Comparison of ENCODE assay signal across 15 cellular contexts in the genomic region with DNA sequence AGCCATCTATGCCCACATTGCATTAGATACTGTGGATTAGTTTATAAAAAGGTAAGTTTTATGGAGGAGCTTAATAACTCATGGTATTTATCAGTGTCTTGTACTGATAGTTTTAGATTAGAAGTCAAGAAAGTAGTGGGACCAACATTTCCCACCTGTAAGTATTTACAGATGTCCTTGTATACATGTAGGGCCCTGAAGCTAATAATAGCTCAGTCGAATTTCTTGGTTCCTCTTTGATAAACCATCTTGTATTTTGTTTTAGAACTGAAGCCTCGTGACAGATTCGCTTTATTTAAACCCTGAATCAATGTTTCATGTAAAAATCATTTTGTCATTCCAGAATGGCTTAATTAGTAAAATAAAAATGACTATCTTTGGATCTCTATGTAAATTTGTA.
DNase-seq lines count a peak whose midpoint lies in the region; ATAC-seq and TF ChIP-seq lines count a peak whose summit lies in the region.
"Had no signal": no experiment of that assay in that cellular context is flagged by ENCODE, and none has a peak within 500 bp of the region (broad histone marks: within the 10 kb centered on the region; RNA-seq: fewer than 3 reads in every experiment).

No MANE protein-coding gene starts in this region.

- intact Hi-C loops in left cardiac atrium (cut with DNase I): no loop called here

- ATAC-seq in GM18502 (IDR thresholded peaks at IDR 0.05; ENCODE audit: poor library complexity, unreplicated experiment) (peak; percentile 91), GM19452 (IDR thresholded peaks at IDR 0.05; ENCODE audit: unreplicated experiment) (peak; percentile 58), HG02678 (IDR thresholded peaks at IDR 0.05; ENCODE audit: unreplicated experiment) (peak; percentile 72), HG03442 (IDR thresholded peaks at IDR 0.05; ENCODE audit: unreplicated experiment) (peak; percentile 74), HG03378 (IDR thresholded peaks at IDR 0.05; ENCODE audit: unreplicated experiment) (no peak), left cardiac atrium (no peak)
- ATAC-seq: heart right ventricle; stimulated activated effector memory CD8-positive, alpha-beta T cell treated with anti-CD3 and anti-CD28 coated beads, Interleukin-12 subunit alpha, Interleukin-12 subunit beta, amount 100 ng/mL, for 72 hours had no signal

- TF ChIP-seq CTCF in GM13976 (IDR thresholded peaks at IDR 0.05; ENCODE audit: borderline replicate concordance, control extremely low read depth, extremely low read depth, insufficient read depth, missing control alignments): no peak

- in situ Hi-C loops in GM13976 (cut with MboI; ENCODE audit: low sequenced_read_pairs, unreplicated experiment): no loop called here

- DNase-seq in activated naive CD4-positive, alpha-beta T cell (lab: John Stamatoyannopoulos, UW): no peak
- DNase-seq in GM13976 (ENCODE audit: low spot score) (no peak), left cardiac atrium (no peak)
- DNase-seq: activated naive CD4-positive, alpha-beta T cell treated with anti-CD3 and anti-CD28 coated beads, Interleukin-2, amount 50 U/mL, for 16 hours; H9; heart right ventricle; NCI-H1092; NCI-H526; SIG-M5 had no signal

Comparison
In these comparisons a context has a peak if more than half of its experiments do, and no peak if none do; other contexts are left out.
1. ATAC-seq: peak in GM18502 (single experiment), GM19452 (single experiment), HG02678 (single experiment) and HG03442 (single experiment); none in HG03378 (single experiment) and left cardiac atrium (0 of 2).